1 cellular context compared by ENCODE assay signal in genomic region chr3:169835533-169835932, GRCh38.
TF ChIP-seq lines count a peak whose summit lies in the region.

No MANE protein-coding gene starts in this region.

TF ChIP-seq in GM12878, 131 proteins besides CTCF, POLR2A, EP300 and RAD21 (continued from another document):
- TF ChIP-seq CHD1 (IDR thresholded peaks at IDR 0.05; ENCODE audit: low read depth, low read length) (no peak), MAX (IDR thresholded peaks at IDR 0.05; ENCODE audit: low read depth, low read length) (no peak), SMAD5 (IDR thresholded peaks at IDR 0.05; ENCODE audit: low read depth) (no peak), ZBTB4 (CRISPR knock-in tag; IDR thresholded peaks at IDR 0.05) (no peak), CHD2 (IDR thresholded peaks at IDR 0.05; ENCODE audit: borderline replicate concordance, low read depth, low read length) (no peak), NKRF (conservative IDR thresholded peaks at IDR 0.05) (no peak), TBL1XR1 (IDR thresholded peaks at IDR 0.05; ENCODE audit: low read depth, low read length) (no peak)
- TF ChIP-seq, protein P1, sequence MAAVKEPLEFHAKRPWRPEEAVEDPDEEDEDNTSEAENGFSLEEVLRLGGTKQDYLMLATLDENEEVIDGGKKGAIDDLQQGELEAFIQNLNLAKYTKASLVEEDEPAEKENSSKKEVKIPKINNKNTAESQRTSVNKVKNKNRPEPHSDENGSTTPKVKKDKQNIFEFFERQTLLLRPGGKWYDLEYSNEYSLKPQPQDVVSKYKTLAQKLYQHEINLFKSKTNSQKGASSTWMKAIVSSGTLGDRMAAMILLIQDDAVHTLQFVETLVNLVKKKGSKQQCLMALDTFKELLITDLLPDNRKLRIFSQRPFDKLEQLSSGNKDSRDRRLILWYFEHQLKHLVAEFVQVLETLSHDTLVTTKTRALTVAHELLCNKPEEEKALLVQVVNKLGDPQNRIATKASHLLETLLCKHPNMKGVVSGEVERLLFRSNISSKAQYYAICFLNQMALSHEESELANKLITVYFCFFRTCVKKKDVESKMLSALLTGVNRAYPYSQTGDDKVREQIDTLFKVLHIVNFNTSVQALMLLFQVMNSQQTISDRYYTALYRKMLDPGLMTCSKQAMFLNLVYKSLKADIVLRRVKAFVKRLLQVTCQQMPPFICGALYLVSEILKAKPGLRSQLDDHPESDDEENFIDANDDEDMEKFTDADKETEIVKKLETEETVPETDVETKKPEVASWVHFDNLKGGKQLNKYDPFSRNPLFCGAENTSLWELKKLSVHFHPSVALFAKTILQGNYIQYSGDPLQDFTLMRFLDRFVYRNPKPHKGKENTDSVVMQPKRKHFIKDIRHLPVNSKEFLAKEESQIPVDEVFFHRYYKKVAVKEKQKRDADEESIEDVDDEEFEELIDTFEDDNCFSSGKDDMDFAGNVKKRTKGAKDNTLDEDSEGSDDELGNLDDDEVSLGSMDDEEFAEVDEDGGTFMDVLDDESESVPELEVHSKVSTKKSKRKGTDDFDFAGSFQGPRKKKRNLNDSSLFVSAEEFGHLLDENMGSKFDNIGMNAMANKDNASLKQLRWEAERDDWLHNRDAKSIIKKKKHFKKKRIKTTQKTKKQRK (IDR thresholded peaks at IDR 0.05; ENCODE audit: low read depth, low read length) = no peak
- TF ChIP-seq, protein P2, sequence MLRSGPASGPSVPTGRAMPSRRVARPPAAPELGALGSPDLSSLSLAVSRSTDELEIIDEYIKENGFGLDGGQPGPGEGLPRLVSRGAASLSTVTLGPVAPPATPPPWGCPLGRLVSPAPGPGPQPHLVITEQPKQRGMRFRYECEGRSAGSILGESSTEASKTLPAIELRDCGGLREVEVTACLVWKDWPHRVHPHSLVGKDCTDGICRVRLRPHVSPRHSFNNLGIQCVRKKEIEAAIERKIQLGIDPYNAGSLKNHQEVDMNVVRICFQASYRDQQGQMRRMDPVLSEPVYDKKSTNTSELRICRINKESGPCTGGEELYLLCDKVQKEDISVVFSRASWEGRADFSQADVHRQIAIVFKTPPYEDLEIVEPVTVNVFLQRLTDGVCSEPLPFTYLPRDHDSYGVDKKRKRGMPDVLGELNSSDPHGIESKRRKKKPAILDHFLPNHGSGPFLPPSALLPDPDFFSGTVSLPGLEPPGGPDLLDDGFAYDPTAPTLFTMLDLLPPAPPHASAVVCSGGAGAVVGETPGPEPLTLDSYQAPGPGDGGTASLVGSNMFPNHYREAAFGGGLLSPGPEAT (IDR thresholded peaks at IDR 0.05; ENCODE audit: low read depth) = no peak
- TF ChIP-seq, protein P3, sequence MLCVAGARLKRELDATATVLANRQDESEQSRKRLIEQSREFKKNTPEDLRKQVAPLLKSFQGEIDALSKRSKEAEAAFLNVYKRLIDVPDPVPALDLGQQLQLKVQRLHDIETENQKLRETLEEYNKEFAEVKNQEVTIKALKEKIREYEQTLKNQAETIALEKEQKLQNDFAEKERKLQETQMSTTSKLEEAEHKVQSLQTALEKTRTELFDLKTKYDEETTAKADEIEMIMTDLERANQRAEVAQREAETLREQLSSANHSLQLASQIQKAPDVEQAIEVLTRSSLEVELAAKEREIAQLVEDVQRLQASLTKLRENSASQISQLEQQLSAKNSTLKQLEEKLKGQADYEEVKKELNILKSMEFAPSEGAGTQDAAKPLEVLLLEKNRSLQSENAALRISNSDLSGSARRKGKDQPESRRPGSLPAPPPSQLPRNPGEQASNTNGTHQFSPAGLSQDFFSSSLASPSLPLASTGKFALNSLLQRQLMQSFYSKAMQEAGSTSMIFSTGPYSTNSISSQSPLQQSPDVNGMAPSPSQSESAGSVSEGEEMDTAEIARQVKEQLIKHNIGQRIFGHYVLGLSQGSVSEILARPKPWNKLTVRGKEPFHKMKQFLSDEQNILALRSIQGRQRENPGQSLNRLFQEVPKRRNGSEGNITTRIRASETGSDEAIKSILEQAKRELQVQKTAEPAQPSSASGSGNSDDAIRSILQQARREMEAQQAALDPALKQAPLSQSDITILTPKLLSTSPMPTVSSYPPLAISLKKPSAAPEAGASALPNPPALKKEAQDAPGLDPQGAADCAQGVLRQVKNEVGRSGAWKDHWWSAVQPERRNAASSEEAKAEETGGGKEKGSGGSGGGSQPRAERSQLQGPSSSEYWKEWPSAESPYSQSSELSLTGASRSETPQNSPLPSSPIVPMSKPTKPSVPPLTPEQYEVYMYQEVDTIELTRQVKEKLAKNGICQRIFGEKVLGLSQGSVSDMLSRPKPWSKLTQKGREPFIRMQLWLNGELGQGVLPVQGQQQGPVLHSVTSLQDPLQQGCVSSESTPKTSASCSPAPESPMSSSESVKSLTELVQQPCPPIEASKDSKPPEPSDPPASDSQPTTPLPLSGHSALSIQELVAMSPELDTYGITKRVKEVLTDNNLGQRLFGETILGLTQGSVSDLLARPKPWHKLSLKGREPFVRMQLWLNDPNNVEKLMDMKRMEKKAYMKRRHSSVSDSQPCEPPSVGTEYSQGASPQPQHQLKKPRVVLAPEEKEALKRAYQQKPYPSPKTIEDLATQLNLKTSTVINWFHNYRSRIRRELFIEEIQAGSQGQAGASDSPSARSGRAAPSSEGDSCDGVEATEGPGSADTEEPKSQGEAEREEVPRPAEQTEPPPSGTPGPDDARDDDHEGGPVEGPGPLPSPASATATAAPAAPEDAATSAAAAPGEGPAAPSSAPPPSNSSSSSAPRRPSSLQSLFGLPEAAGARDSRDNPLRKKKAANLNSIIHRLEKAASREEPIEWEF (IDR thresholded peaks at IDR 0.05; ENCODE audit: insufficient replicate concordance, low read depth, low read length) = no peak
- TF ChIP-seq, protein P4, sequence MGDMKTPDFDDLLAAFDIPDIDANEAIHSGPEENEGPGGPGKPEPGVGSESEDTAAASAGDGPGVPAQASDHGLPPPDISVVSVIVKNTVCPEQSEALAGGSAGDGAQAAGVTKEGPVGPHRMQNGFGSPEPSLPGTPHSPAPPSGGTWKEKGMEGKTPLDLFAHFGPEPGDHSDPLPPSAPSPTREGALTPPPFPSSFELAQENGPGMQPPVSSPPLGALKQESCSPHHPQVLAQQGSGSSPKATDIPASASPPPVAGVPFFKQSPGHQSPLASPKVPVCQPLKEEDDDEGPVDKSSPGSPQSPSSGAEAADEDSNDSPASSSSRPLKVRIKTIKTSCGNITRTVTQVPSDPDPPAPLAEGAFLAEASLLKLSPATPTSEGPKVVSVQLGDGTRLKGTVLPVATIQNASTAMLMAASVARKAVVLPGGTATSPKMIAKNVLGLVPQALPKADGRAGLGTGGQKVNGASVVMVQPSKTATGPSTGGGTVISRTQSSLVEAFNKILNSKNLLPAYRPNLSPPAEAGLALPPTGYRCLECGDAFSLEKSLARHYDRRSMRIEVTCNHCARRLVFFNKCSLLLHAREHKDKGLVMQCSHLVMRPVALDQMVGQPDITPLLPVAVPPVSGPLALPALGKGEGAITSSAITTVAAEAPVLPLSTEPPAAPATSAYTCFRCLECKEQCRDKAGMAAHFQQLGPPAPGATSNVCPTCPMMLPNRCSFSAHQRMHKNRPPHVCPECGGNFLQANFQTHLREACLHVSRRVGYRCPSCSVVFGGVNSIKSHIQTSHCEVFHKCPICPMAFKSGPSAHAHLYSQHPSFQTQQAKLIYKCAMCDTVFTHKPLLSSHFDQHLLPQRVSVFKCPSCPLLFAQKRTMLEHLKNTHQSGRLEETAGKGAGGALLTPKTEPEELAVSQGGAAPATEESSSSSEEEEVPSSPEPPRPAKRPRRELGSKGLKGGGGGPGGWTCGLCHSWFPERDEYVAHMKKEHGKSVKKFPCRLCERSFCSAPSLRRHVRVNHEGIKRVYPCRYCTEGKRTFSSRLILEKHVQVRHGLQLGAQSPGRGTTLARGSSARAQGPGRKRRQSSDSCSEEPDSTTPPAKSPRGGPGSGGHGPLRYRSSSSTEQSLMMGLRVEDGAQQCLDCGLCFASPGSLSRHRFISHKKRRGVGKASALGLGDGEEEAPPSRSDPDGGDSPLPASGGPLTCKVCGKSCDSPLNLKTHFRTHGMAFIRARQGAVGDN (IDR thresholded peaks at IDR 0.05) = no peak
